In genomic region chr17:82153745-82154375, GRCh38 we compare ENCODE assay signal across 8 cellular contexts.
A peak's percentile ranks its signal among the peaks of the same experiment; 100 is the strongest.
DNase-seq lines count a peak whose midpoint lies in the region; ATAC-seq lines count a peak whose summit lies in the region.

No MANE protein-coding gene starts in this region.

- H3K27ac Mint-ChIP-seq in central memory CD8-positive, alpha-beta T cell (ENCODE audit: low read depth), result no peak overlapping the region

- peaks cover 7% of the 10 kb centered on the region for H3K36me3 Mint-ChIP-seq in central memory CD8-positive, alpha-beta T cell (ENCODE audit: insufficient read depth)

- H3K9me3 Mint-ChIP-seq in central memory CD8-positive, alpha-beta T cell, result no peaks in the 10 kb centered on the region

- ATAC-seq in GM21723 (IDR thresholded peaks at IDR 0.05; ENCODE audit: unreplicated experiment), result peak; percentile 54
- peak; percentile 92 to 93 for ATAC-seq in activated CD4-positive, CD25-positive, alpha-beta regulatory T cell treated with anti-CD3 and anti-CD28 coated beads, Interleukin-2, amount 50 U/mL, for 24 hours
- peak; percentile 94 for ATAC-seq in central memory CD8-positive, alpha-beta T cell (replicated peaks; ENCODE audit: extremely low read depth, poor library complexity, severe bottlenecking)
- ATAC-seq in GM18873 (IDR thresholded peaks at IDR 0.05; ENCODE audit: low FRiP score, unreplicated experiment), result no peak

- H3K4me3 Mint-ChIP-seq in central memory CD8-positive, alpha-beta T cell, result no peak overlapping the region

- no peaks in the 10 kb centered on the region for H3K27me3 Mint-ChIP-seq in central memory CD8-positive, alpha-beta T cell

- no peaks in the 10 kb centered on the region for H3K4me1 Mint-ChIP-seq in central memory CD8-positive, alpha-beta T cell

- DNase-seq in Ammon's horn (ENCODE audit: low spot score), result peak; percentile 88
- peak; percentile 43 for DNase-seq in NCI-H2171 treated with DMSO at 0.1 percent for 48 hours (lab: John Stamatoyannopoulos, UW)
- peak; percentile 77 to 81 for DNase-seq in central memory CD8-positive, alpha-beta T cell (ENCODE audit: low spot score in 2 of 2)
- peak; percentile 89 for DNase-seq in left kidney (ENCODE audit: low read depth, low spot score)
- peak; percentile 83 for DNase-seq in stimulated activated CD4-positive, alpha-beta T cell treated with anti-CD3 and anti-CD28 coated beads, Interleukin-4, amount 100 ng/mL, for 24 hours
